ENCODE assay signal across 27 cellular contexts in genomic region chr1:232611834-232612233, GRCh38. TPM values are rescaled to one million over a fixed set of nuclear protein-coding genes. Genes with fewer than 3 reads are reported as not detected.
DNase-seq lines count a peak whose midpoint lies in the region; ATAC-seq and TF ChIP-seq lines count a peak whose summit lies in the region.
"Had no signal": no experiment of that assay in that cellular context is flagged by ENCODE, and none has a peak within 500 bp of the region (broad histone marks: within the 10 kb centered on the region; RNA-seq: fewer than 3 reads in every experiment).

No MANE protein-coding gene starts in this region.

- no peak for TF ChIP-seq POLR2A in spleen (IDR thresholded peaks at IDR 0.05)

- peak; percentile 10 for DNase-seq in ACHN
- DNase-seq in GM13976 (ENCODE audit: low spot score): no peak
- no peak for DNase-seq in OCI-LY7 (ENCODE audit: low spot score)
- DNase-seq in iPS-NIHi11 (ENCODE audit: low spot score): peak; percentile 36
- DNase-seq in spleen: no peak
- DNase-seq in NCI-H1105 treated with DMSO at 0.1 percent for 48 hours (lab: John Stamatoyannopoulos, UW): no peak
- no peak for DNase-seq in GDM1 (lab: John Stamatoyannopoulos, UW)
- DNase-seq: activated CD4-positive, alpha-beta T cell treated with anti-CD3 and anti-CD28 coated beads, Interleukin-2, amount 50 U/mL, for 4 hours; activated naive CD4-positive, alpha-beta T cell; activated T-cell treated with anti-CD3 and anti-CD28 coated beads for 4 hours; central memory CD4-positive, alpha-beta T cell; effector memory CD4-positive, alpha-beta T cell; head of caudate nucleus; HFFc6; lower lobe of right lung; naive B cell; NCI-H1105; NCI-H2081 treated with DMSO at 0.1 percent for 48 hours; NCI-H510A treated with DMSO at 0.1 percent for 48 hours; pancreas; Right ventricle myocardium superior; stimulated activated CD4-positive, alpha-beta T cell treated with anti-CD3 and anti-CD28 coated beads, Interleukin-2, amount 100 ng/mL, for 24 hours; stimulated activated naive CD4-positive, alpha-beta T cell treated with Interleukin-2 at 50 U/mL for 16 hours; T-helper 17 cell; thyroid gland had no signal

- peaks cover 32% of the 10 kb centered on the region for H3K4me1 ChIP-seq in OCI-LY7 (ENCODE audit: insufficient read depth, low read length, poor library complexity, severe bottlenecking)
- peaks cover 0 to 52% (median 2%) of the 10 kb centered on the region in 6 donors for H3K4me1 ChIP-seq in spleen
- H3K4me1 ChIP-seq: pancreas had no signal

- no peak overlapping the region for H2AFZ ChIP-seq in OCI-LY7 (ENCODE audit: low read length)

- no peak for ATAC-seq in GM21737 (IDR thresholded peaks at IDR 0.05; ENCODE audit: unreplicated experiment)
- ATAC-seq: lower lobe of right lung, T-helper 17 cell had no signal

- H3K9me3 ChIP-seq in OCI-LY7 (ENCODE audit: low read length): no peaks in the 10 kb centered on the region
- no peaks in the 10 kb centered on the region for H3K9me3 ChIP-seq in spleen
- H3K9me3 ChIP-seq: lower lobe of right lung, pancreas, thyroid gland had no signal

- in situ Hi-C loops in ACHN (cut with HindIII; ENCODE audit: low pct_ligation_motif_present, low pct_unique_long_range_greater_than_20kb, low sequenced_read_pairs) (no loop called here), GM13976 (cut with MboI; ENCODE audit: low sequenced_read_pairs, unreplicated experiment) (no loop called here)

- CTCF ChIA-PET in OCI-LY7 (lab: Charles Lee; ENCODE audit: unreplicated experiment): no interaction called here

- no peak overlapping the region for H3K4me2 ChIP-seq in OCI-LY7 (ENCODE audit: low read length)

- no peaks in the 10 kb centered on the region for H3K9me2 ChIP-seq in OCI-LY7 (ENCODE audit: insufficient read depth, low read length)

- H3K27me3 ChIP-seq in spleen (replicated peaks in 1 of 7): no peaks in the 10 kb centered on the region
- H3K27me3 ChIP-seq: pancreas, thyroid gland had no signal

- WGBS in spleen, 5 donors: 89 to 97% (median 93%) methylated on average over 5 to 7 of the region's 7 CpGs

- POLR2A ChIA-PET in OCI-LY7 (lab: Charles Lee): no interaction called here

- peak; percentile 7 for TF ChIP-seq CTCF in GM13976 (IDR thresholded peaks at IDR 0.05; ENCODE audit: borderline replicate concordance, control extremely low read depth, extremely low read depth, insufficient read depth, missing control alignments)
- TF ChIP-seq CTCF in OCI-LY7 (conservative IDR thresholded peaks at IDR 0.05; ENCODE audit: low read length): peak; percentile 44; the same call in 1 of the 2 replicates
- no peak for TF ChIP-seq CTCF in spleen (IDR thresholded peaks at IDR 0.05 in 8 of 11, conservative IDR thresholded peaks at IDR 0.05 in 3 of 11)

- no TSS peak for BruUV-seq in OCI-LY7 (replicated peaks; lab: Mats Ljungman, UMichigan)

- H3K27ac ChIP-seq in OCI-LY7 (ENCODE audit: low read depth, low read length, poor library complexity, severe bottlenecking) (no peak overlapping the region), spleen (peak overlapping the region in 4 of 8 donors; percentile 68 to 82 (median 76))
- H3K27ac ChIP-seq: pancreas, thyroid gland, VCaP had no signal

- H3K79me2 ChIP-seq in OCI-LY7 (ENCODE audit: insufficient read depth, low read depth, low read length): 0 out of 2 replicates have a peak, but pooled peaks cover 5% of the 10 kb centered on the region

- H3K36me3 ChIP-seq in OCI-LY7 (ENCODE audit: insufficient read depth, low read length) (no peaks in the 10 kb centered on the region), spleen (no peaks in the 10 kb centered on the region)
- H3K36me3 ChIP-seq: lower lobe of right lung, pancreas, thyroid gland had no signal

- H3K4me3 ChIP-seq in OCI-LY7 (ENCODE audit: low read depth, low read length, poor library complexity, severe bottlenecking) (no peak overlapping the region), spleen (peak overlapping the region in 1 of 8 donors; percentile 45)
- H3K4me3 ChIP-seq: lower lobe of right lung, pancreas, thyroid gland had no signal

- H4K20me1 ChIP-seq in OCI-LY7 (ENCODE audit: insufficient read depth, low read length): no peaks in the 10 kb centered on the region

- intact Hi-C loops in OCI-LY7 (cut with micrococcal nuclease; ENCODE audit: unreplicated experiment): no loop called here
- intact Hi-C loops in spleen (cut with DNase I; ENCODE audit: low total_unique reads): no loop called here

RNA-seq across cellular contexts. Expression of gene SIPA1L2, which starts 18.1 kb away (rescaled TPM):
- total RNA-seq in OCI-LY7 (2014; rRNA removed; shearing (Covaris generic)): 13.5 and 16.0 TPM in 2 replicates
- 6.2 and 7.8 TPM in 2 replicates for total RNA-seq in OCI-LY7 (2022)
- total RNA-seq in spleen: 10 to 100 TPM; 18.4 to 67.7 (median 34.6) TPM
- 1 to 10 TPM; 1.1 to 5.3 (median 2.3) TPM for polyA plus RNA-seq in spleen

Comparison
In these comparisons a context has a peak if more than half of its experiments do, and no peak if none do; other contexts are left out.
1. DNase-seq: peak in ACHN (single experiment) and iPS-NIHi11 (single experiment); none in GM13976 (single experiment), OCI-LY7 (single experiment), spleen (single experiment), NCI-H1105 treated with DMSO at 0.1 percent for 48 hours (single experiment) and GDM1 (single experiment).
2. CTCF ChIP-seq: peak in GM13976 (single experiment) and OCI-LY7 (single experiment); none in spleen (0 of 11).